ENCODE assay signal across 8 cellular contexts in the genomic region with DNA sequence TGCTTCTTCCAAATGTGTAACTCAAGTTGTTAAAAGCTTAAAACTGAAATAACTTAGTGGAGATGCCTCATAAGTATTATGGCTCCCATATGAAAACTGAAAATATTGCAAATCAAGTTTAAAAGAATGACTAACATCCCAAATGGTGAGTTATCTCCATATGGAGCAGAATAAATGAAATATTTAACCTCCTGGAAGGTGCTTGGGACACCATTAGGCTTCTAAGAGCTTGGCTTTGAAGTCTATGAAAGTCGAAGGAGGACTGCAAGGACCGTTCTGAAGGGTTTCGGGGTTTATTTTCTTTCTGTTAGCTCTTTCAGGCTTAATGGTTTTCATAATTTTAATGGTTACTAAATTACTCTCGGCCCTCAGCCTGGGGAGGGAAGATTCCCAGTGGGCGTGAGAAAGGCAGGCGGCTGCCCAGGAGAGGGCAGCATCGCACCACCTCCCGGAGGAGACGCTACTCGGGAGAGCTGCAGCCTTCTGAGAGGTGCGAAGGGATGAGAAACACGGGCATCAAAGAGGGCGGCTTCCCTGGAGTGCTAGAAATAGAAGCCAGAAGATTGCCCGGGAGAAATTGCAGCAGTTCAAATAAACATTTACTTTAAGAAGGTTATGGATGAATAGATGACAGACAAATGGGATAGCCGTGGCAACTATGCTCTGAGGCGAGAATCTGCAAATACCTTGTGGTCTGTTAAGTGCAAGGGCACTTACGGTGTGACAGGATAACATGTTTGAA. TPM values are rescaled to one million over a fixed set of nuclear protein-coding genes. Genes with fewer than 3 reads are reported as not detected.
DNase-seq lines count a peak whose midpoint lies in the region; ATAC-seq and TF ChIP-seq lines count a peak whose summit lies in the region.

No MANE protein-coding gene starts in this region.

- ATAC-seq in GM21515 (IDR thresholded peaks at IDR 0.05; ENCODE audit: unreplicated experiment) (peak; percentile 93), foreskin keratinocyte (peak; percentile 98), omental fat pad (ENCODE audit: low FRiP score) (peak; percentile 90), thoracic aorta (ENCODE audit: insufficient number of reproducible peaks, low FRiP score, low read depth) (no peak)

- H3K27ac ChIP-seq in foreskin keratinocyte (no peak overlapping the region), thoracic aorta (no peak overlapping the region)

- H3K4me1 ChIP-seq in foreskin keratinocyte (no peaks in the 10 kb centered on the region), thoracic aorta (ENCODE audit: control insufficient read depth in 1 of 2, low read depth in 2 of 2) (peaks cover 0 to 5% of the 10 kb centered on the region in 2 donors)

- in situ Hi-C loops in KBM-7 (cut with MboI; ENCODE audit: low pct_unique_long_range_greater_than_20kb, low sequenced_read_pairs) = no loop called here

- DNase-seq in DMS53 (lab: John Stamatoyannopoulos, UW) (peak; percentile 66), KBM-7 (peak; percentile 79), RPMI8226 (peak; percentile 77), foreskin keratinocyte (peak; percentile 26 to 51), omental fat pad (ENCODE audit: low spot score) (no peak), thoracic aorta (ENCODE audit: low spot score) (no peak)
- peak; percentile 89 for DNase-seq in activated effector memory CD4-positive, alpha-beta T cell treated with anti-CD3 and anti-CD28 coated beads, Interleukin-2, amount 50 U/mL, for 16 hours

- peaks cover 21% of the 10 kb centered on the region for H3K27me3 ChIP-seq in foreskin keratinocyte
- no peaks in the 10 kb centered on the region for H3K27me3 ChIP-seq in thoracic aorta (replicated peaks; ENCODE audit: insufficient read depth)

- peak; percentile 97 for TF ChIP-seq CTCF in foreskin keratinocyte (conservative IDR thresholded peaks at IDR 0.05)
- peak in 1 of 3 donors; percentile 33 for TF ChIP-seq CTCF in omental fat pad (IDR thresholded peaks at IDR 0.05)
- TF ChIP-seq CTCF in thoracic aorta (IDR thresholded peaks at IDR 0.05) = peak; percentile 87

- H3K4me3 ChIP-seq in thoracic aorta = no peak overlapping the region

- no peaks in the 10 kb centered on the region for H3K9me3 ChIP-seq in thoracic aorta

- H3K36me3 ChIP-seq in thoracic aorta = no peaks in the 10 kb centered on the region

RNA-seq across cellular contexts. Expression of a gene that starts 43.1 kb away (rescaled TPM):
- total RNA-seq in foreskin keratinocyte (not detected in 2 replicates), omental fat pad (not detected), thoracic aorta (not detected)
- not detected in 2 replicates for polyA plus RNA-seq in foreskin keratinocyte

RNA-seq across cellular contexts. Expression of a gene that starts 47.9 kb away (rescaled TPM):
- total RNA-seq in foreskin keratinocyte (54.5 and 58.8 TPM in 2 replicates), omental fat pad (10 to 100 TPM; 34.4 to 53.3 (median 45.1) TPM), thoracic aorta (10 to 100 TPM; 56.0 to 69.4 TPM)
- 25.6 and 26.3 TPM in 2 replicates for polyA plus RNA-seq in foreskin keratinocyte

Comparison
In these comparisons a context has a peak if more than half of its experiments do, and no peak if none do; other contexts are left out.
1. DNase-seq: peak in DMS53 (single experiment), KBM-7 (single experiment), RPMI8226 (single experiment), activated effector memory CD4-positive, alpha-beta T cell treated with anti-CD3 and anti-CD28 coated beads, Interleukin-2, amount 50 U/mL, for 16 hours (single experiment) and foreskin keratinocyte (2 of 2); none in omental fat pad (single experiment) and thoracic aorta (single experiment).